ENCODE assay signal across 24 cellular contexts in genomic region chr7:71976670-71977069, GRCh38.
"Had no signal": no experiment of that assay in that cellular context is flagged by ENCODE, and none has a peak within 500 bp of the region (broad histone marks: within the 10 kb centered on the region; RNA-seq: fewer than 3 reads in every experiment).

No MANE protein-coding gene starts in this region.

- DNase-seq: activated CD4-positive, alpha-beta T cell treated with anti-CD3 and anti-CD28 coated beads for 1 hour; activated CD8-positive, alpha-beta memory T cell treated with anti-CD3 and anti-CD28 coated beads for 24 hours; activated effector memory CD4-positive, alpha-beta T cell treated with Interleukin-2 at 50 U/mL for 16 hours; activated naive CD4-positive, alpha-beta T cell treated with Interleukin-2 at 50 U/mL for 16 hours; activated naive CD8-positive, alpha-beta T cell treated with anti-CD3 and anti-CD28 coated beads, Interleukin-2, amount 10 ng/mL, durations not matched to agents 7 days and 5 days; cerebellar nuclear complex; colonic mucosa; effector CD8-positive, alpha-beta T cell; left lung; lower lobe of right lung; mesenchymal stem cell; naive thymus-derived CD8-positive, alpha-beta T cell; spleen; stimulated activated CD4-positive, alpha-beta T cell treated with anti-CD3 and anti-CD28 coated beads, Interleukin-2, amount 100 ng/mL, for 48 hours; stimulated activated naive CD8-positive, alpha-beta T cell treated with anti-CD3 and anti-CD28 coated beads, Interleukin-15, Interleukin-2, amounts not matched to agents 100 U/mL and 50 U/mL, for 24 hours; T-helper 2 cell; trophoblast cell had no signal

- H3K9me3 ChIP-seq: ascending aorta, colonic mucosa, left lung, lower lobe of right lung, right atrium auricular region, spleen, thoracic aorta had no signal

- H3K9me3 Mint-ChIP-seq: activated naive CD8-positive, alpha-beta T cell treated with anti-CD3 and anti-CD28 coated beads, Interleukin-2, amount 10 ng/mL, durations not matched to agents 7 days and 5 days; neural crest cell had no signal

- H3K4me1 Mint-ChIP-seq: activated naive CD8-positive, alpha-beta T cell treated with anti-CD3 and anti-CD28 coated beads, Interleukin-2, amount 10 ng/mL, durations not matched to agents 7 days and 5 days; naive thymus-derived CD8-positive, alpha-beta T cell; WTC11 had no signal

- H3K27me3 Mint-ChIP-seq: activated naive CD8-positive, alpha-beta T cell treated with anti-CD3 and anti-CD28 coated beads, Interleukin-2, amount 10 ng/mL, durations not matched to agents 7 days and 5 days; brain; naive thymus-derived CD8-positive, alpha-beta T cell had no signal

- ATAC-seq: left lung; lower lobe of right lung; naive thymus-derived CD8-positive, alpha-beta T cell; stimulated activated naive CD8-positive, alpha-beta T cell treated with anti-CD3 and anti-CD28 coated beads, Interleukin-15, Interleukin-2, amounts not matched to agents 100 U/mL and 50 U/mL, for 24 hours; WTC11 had no signal

- H3K36me3 Mint-ChIP-seq: activated naive CD8-positive, alpha-beta T cell treated with anti-CD3 and anti-CD28 coated beads, Interleukin-2, amount 10 ng/mL, durations not matched to agents 7 days and 5 days; brain; naive thymus-derived CD8-positive, alpha-beta T cell; WTC11 had no signal

- H3K4me3 Mint-ChIP-seq: activated naive CD8-positive, alpha-beta T cell treated with anti-CD3 and anti-CD28 coated beads, Interleukin-2, amount 10 ng/mL, durations not matched to agents 7 days and 5 days; brain; naive thymus-derived CD8-positive, alpha-beta T cell; neural crest cell; WTC11 had no signal

- H3K27ac ChIP-seq: ascending aorta, cardiac muscle cell, colonic mucosa, left lung, lower lobe of right lung, right atrium auricular region, spleen, thoracic aorta had no signal

- H3K27me3 ChIP-seq: ascending aorta, cardiac muscle cell, colonic mucosa, left lung, right atrium auricular region, spleen had no signal

- H3K4me1 ChIP-seq: ascending aorta, colonic mucosa, left lung, lower lobe of right lung, right atrium auricular region, spleen had no signal

- H3K4me3 ChIP-seq: ascending aorta, cardiac muscle cell, colonic mucosa, left lung, lower lobe of right lung, right atrium auricular region, spleen, thoracic aorta had no signal

- H3K36me3 ChIP-seq: ascending aorta, cardiac muscle cell, colonic mucosa, left lung, lower lobe of right lung, right atrium auricular region, spleen, thoracic aorta had no signal

- H3K27ac Mint-ChIP-seq: activated naive CD8-positive, alpha-beta T cell treated with anti-CD3 and anti-CD28 coated beads, Interleukin-2, amount 10 ng/mL, durations not matched to agents 7 days and 5 days; brain; naive thymus-derived CD8-positive, alpha-beta T cell; WTC11 had no signal
